In genomic region chr2:136112949-136113766, GRCh38 we compare ENCODE assay signal across 11 cellular contexts. TPM values are rescaled to one million over a fixed set of nuclear protein-coding genes. Genes with fewer than 3 reads are reported as not detected.
DNase-seq lines count a peak whose midpoint lies in the region; ATAC-seq and TF ChIP-seq lines count a peak whose summit lies in the region.
"Had no signal": no experiment of that assay in that cellular context is flagged by ENCODE, and none has a peak within 500 bp of the region (broad histone marks: within the 10 kb centered on the region; RNA-seq: fewer than 3 reads in every experiment).

No MANE protein-coding gene starts in this region.

- peak in 1 of 3 donors; percentile 3 for TF ChIP-seq POLR2A in spleen (IDR thresholded peaks at IDR 0.05)

- 39 to 71% (median 56%) methylated on average over 5 of the region's 5 CpGs for WGBS in spleen, 5 donors

- peak overlapping the region; percentile 29 for H3K4me3 Mint-ChIP-seq in T-helper 1 cell treated with Interleukin-12 subunit alpha and Interleukin-12 subunit beta and Interleukin-4 antibody, amounts not matched to agents 30 μg/mL and 1 μg/mL, for 36 hours
- peak overlapping the region; percentile 7 for H3K4me3 Mint-ChIP-seq in activated T-helper 2 cell treated with anti-CD3 and anti-CD28 coated beads, Interferon-gamma antibody, Interleukin-2, Interleukin-4, amounts not matched to agents 10 μg/mL and 5 μg/mL and 100 μg/mL, durations not matched to agents 14 hours and 24 hours and 36 hours (ENCODE audit: low read depth)
- H3K4me3 Mint-ChIP-seq: H9 had no signal

- peaks cover 42% of the 10 kb centered on the region for H3K36me3 Mint-ChIP-seq in T-helper 1 cell treated with Interleukin-12 subunit alpha and Interleukin-12 subunit beta and Interleukin-4 antibody, amounts not matched to agents 30 μg/mL and 1 μg/mL, for 36 hours (ENCODE audit: low read depth)
- H3K36me3 Mint-ChIP-seq in activated T-helper 2 cell treated with anti-CD3 and anti-CD28 coated beads, Interferon-gamma antibody, Interleukin-2, Interleukin-4, amounts not matched to agents 10 μg/mL and 5 μg/mL and 100 μg/mL, durations not matched to agents 14 hours and 24 hours and 36 hours (ENCODE audit: low read depth), result peaks cover 50% of the 10 kb centered on the region

- peaks cover 46% of the 10 kb centered on the region for H3K4me1 Mint-ChIP-seq in T-helper 1 cell treated with Interleukin-12 subunit alpha and Interleukin-12 subunit beta and Interleukin-4 antibody, amounts not matched to agents 30 μg/mL and 1 μg/mL, for 36 hours (ENCODE audit: low read depth)
- H3K4me1 Mint-ChIP-seq in activated T-helper 2 cell treated with anti-CD3 and anti-CD28 coated beads, Interferon-gamma antibody, Interleukin-2, Interleukin-4, amounts not matched to agents 10 μg/mL and 5 μg/mL and 100 μg/mL, durations not matched to agents 14 hours and 24 hours and 36 hours (ENCODE audit: low read depth), result peaks cover 38% of the 10 kb centered on the region

- no peak for DNase-seq in T-helper 1 cell
- peak; percentile 95 for DNase-seq in NOMO-1 treated with DMSO at 0.1 percent for 48 hours (lab: John Stamatoyannopoulos, UW; ENCODE audit: unreplicated experiment)
- no peak for DNase-seq in activated T-helper 2 cell treated with anti-CD3 and anti-CD28 coated beads, Interferon-gamma antibody, Interleukin-2, Interleukin-4, amounts not matched to agents 10 μg/mL and 5 μg/mL and 100 μg/mL, durations not matched to agents 14 hours and 24 hours and 36 hours (ENCODE audit: low spot score)
- no peak for DNase-seq in spleen
- DNase-seq in hepatic stellate cell (ENCODE audit: low spot score), result no peak
- DNase-seq in SJCRH30, result no peak
- DNase-seq: brain microvascular endothelial cell, H9, occipital lobe had no signal

- TF ChIP-seq CTCF in spleen (IDR thresholded peaks at IDR 0.05 in 8 of 11, conservative IDR thresholded peaks at IDR 0.05 in 3 of 11), result no peak

- H3K27me3 Mint-ChIP-seq in T-helper 1 cell treated with Interleukin-12 subunit alpha and Interleukin-12 subunit beta and Interleukin-4 antibody, amounts not matched to agents 30 μg/mL and 1 μg/mL, for 36 hours (ENCODE audit: low read depth), result no peaks in the 10 kb centered on the region
- H3K27me3 Mint-ChIP-seq in activated T-helper 2 cell treated with anti-CD3 and anti-CD28 coated beads, Interferon-gamma antibody, Interleukin-2, Interleukin-4, amounts not matched to agents 10 μg/mL and 5 μg/mL and 100 μg/mL, durations not matched to agents 14 hours and 24 hours and 36 hours (ENCODE audit: low read depth), result no peaks in the 10 kb centered on the region

- intact Hi-C loops in activated T-helper 2 cell treated with anti-CD3 and anti-CD28 coated beads, Interferon-gamma antibody, Interleukin-2, Interleukin-4, amounts not matched to agents 10 μg/mL and 5 μg/mL and 100 μg/mL, durations not matched to agents 14 hours and 24 hours and 36 hours (cut with micrococcal nuclease), result loop anchor here (10.0 kb wide), 1 partner anchor 1058 kb away; the partner anchor contains the start of gene RAB3GAP1
- intact Hi-C loops in spleen (cut with DNase I; ENCODE audit: low total_unique reads), result loop anchor here (10.0 kb wide), 1 partner anchor 262 kb away; no protein-coding TSS in a partner anchor

- peaks cover 10 to 82% (median 63%) of the 10 kb centered on the region in 6 donors for H3K4me1 ChIP-seq in spleen
- peaks cover 17% of the 10 kb centered on the region for H3K4me1 ChIP-seq in SJCRH30

- no peaks in the 10 kb centered on the region for H3K9me3 ChIP-seq in spleen
- no peaks in the 10 kb centered on the region for H3K9me3 ChIP-seq in SJCRH30 (replicated peaks)

- peak overlapping the region; percentile 60 for H3K27ac Mint-ChIP-seq in T-helper 1 cell treated with Interleukin-12 subunit alpha and Interleukin-12 subunit beta and Interleukin-4 antibody, amounts not matched to agents 30 μg/mL and 1 μg/mL, for 36 hours
- H3K27ac Mint-ChIP-seq in activated T-helper 2 cell treated with anti-CD3 and anti-CD28 coated beads, Interferon-gamma antibody, Interleukin-2, Interleukin-4, amounts not matched to agents 10 μg/mL and 5 μg/mL and 100 μg/mL, durations not matched to agents 14 hours and 24 hours and 36 hours, result no peak overlapping the region

- H3K4me3 ChIP-seq in spleen (peak overlapping the region in 5 of 8 donors; percentile 64 to 89 (median 75)), SJCRH30 (no peak overlapping the region)

- no peak for ATAC-seq in HG02623 (IDR thresholded peaks at IDR 0.05; ENCODE audit: unreplicated experiment)

- H3K27ac ChIP-seq in spleen (peak overlapping the region in 7 of 8 donors; percentile 39 to 98 (median 96)), SJCRH30 (no peak overlapping the region)
- H3K27ac ChIP-seq: brain microvascular endothelial cell had no signal

- no peaks in the 10 kb centered on the region for H3K9me3 Mint-ChIP-seq in T-helper 1 cell treated with Interleukin-12 subunit alpha and Interleukin-12 subunit beta and Interleukin-4 antibody, amounts not matched to agents 30 μg/mL and 1 μg/mL, for 36 hours
- no peaks in the 10 kb centered on the region for H3K9me3 Mint-ChIP-seq in activated T-helper 2 cell treated with anti-CD3 and anti-CD28 coated beads, Interferon-gamma antibody, Interleukin-2, Interleukin-4, amounts not matched to agents 10 μg/mL and 5 μg/mL and 100 μg/mL, durations not matched to agents 14 hours and 24 hours and 36 hours
- H3K9me3 Mint-ChIP-seq: H9 had no signal

- H3K36me3 ChIP-seq in spleen (peaks cover 0 to 45% (median 28%) of the 10 kb centered on the region in 6 donors), SJCRH30 (peaks cover 33% of the 10 kb centered on the region)
- H3K36me3 ChIP-seq: brain microvascular endothelial cell had no signal

- peaks cover 0 to 11% (median 4%) of the 10 kb centered on the region in 7 donors for H3K27me3 ChIP-seq in spleen (replicated peaks in 1 of 7)
- no peaks in the 10 kb centered on the region for H3K27me3 ChIP-seq in SJCRH30

RNA-seq across cellular contexts. Expression of gene CXCR4, which starts 4.8 kb away (rescaled TPM):
- 140 and 144 TPM in 2 replicates for total RNA-seq in activated T-helper 2 cell treated with anti-CD3 and anti-CD28 coated beads, Interferon-gamma antibody, Interleukin-2, Interleukin-4, amounts not matched to agents 10 μg/mL and 5 μg/mL and 100 μg/mL, durations not matched to agents 14 hours and 24 hours and 36 hours
- 100 to 1,000 TPM; 204 to 499 (median 323) TPM for total RNA-seq in spleen
- 100 to 1,000 TPM; 274 to 626 (median 286) TPM for polyA plus RNA-seq in spleen
- 161 and 164 TPM in 2 replicates for total RNA-seq in SJCRH30 (2014; rRNA removed; shearing (Covaris generic))
